ENCODE assay signal across 23 cellular contexts in the genomic region with DNA sequence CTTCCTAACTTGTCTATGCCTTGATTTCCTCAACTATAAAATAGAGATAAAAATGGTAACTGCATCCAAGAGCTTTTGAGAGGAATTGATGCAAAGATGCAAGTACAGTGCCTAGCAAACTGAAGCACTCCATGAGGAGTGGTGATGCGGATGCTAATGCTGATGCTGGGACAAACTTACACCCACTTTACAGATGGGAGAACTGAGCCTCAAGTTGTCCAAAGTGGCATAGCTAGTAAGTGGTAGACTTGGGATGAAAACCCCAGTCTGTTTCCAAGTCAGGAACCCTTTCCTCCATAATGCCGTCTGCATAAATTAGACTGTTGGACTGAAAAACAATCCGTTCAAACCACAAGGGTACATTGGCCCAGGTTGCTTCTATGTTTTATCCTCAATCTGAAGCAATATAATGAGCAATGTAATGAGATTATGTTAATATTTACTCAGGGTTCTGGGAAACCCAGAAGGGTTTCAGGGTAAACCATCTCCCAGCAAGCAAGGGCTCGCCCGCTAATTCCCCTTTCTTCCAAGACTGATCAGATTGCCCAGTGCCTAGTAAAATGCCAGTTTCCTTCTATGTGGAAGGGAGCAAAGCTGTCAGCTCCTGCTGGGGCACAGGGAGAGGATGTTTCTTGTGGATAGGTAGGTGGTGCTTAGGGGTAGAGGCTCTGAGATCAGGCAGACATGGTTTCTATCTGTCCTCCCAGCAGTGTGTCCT. TPM values are rescaled to one million over a fixed set of nuclear protein-coding genes. Genes with fewer than 3 reads are reported as not detected.
DNase-seq lines count a peak whose midpoint lies in the region; ATAC-seq, FAIRE-seq and TF ChIP-seq lines count a peak whose summit lies in the region.
"Had no signal": no experiment of that assay in that cellular context is flagged by ENCODE, and none has a peak within 500 bp of the region (broad histone marks: within the 10 kb centered on the region; RNA-seq: fewer than 3 reads in every experiment).

No MANE protein-coding gene starts in this region.

- H3K9me3 Mint-ChIP-seq in activated CD8-positive, alpha-beta T cell treated with anti-CD3 and anti-CD28 coated beads, Interleukin-2, amount 10 ng/mL, durations not matched to agents 7 days and 5 days (ENCODE audit: insufficient read depth), result no peaks in the 10 kb centered on the region
- H3K9me3 Mint-ChIP-seq: CD4-positive, alpha-beta T cell had no signal

- H3F3A ChIP-seq in smooth muscle cell (ENCODE audit: low read depth), result no peaks in the 10 kb centered on the region

- ATAC-seq in K562 (no peak), left colon (peak; percentile 55)
- ATAC-seq in activated CD8-positive, alpha-beta T cell treated with anti-CD3 and anti-CD28 coated beads, Interleukin-2, amount 10 ng/mL, durations not matched to agents 7 days and 5 days, result no peak

- no peak overlapping the region for H3K4me3 Mint-ChIP-seq in activated CD8-positive, alpha-beta T cell treated with anti-CD3 and anti-CD28 coated beads, Interleukin-2, amount 10 ng/mL, durations not matched to agents 7 days and 5 days
- H3K4me3 Mint-ChIP-seq: CD4-positive, alpha-beta T cell had no signal

- H4K20me1 ChIP-seq in K562 (replicated peaks; ENCODE audit: control insufficient read depth, insufficient read depth, low read length), result no peaks in the 10 kb centered on the region
- no peaks in the 10 kb centered on the region for H4K20me1 ChIP-seq in smooth muscle cell (ENCODE audit: low read depth)

- H3K27me3 ChIP-seq in K562 (ENCODE audit: control insufficient read depth in 2 of 2, insufficient read depth in 2 of 2, low read length in 2 of 2), result no peaks in the 10 kb centered on the region
- H3K27me3 ChIP-seq in esophagus (ENCODE audit: control insufficient read depth in 1 of 2, insufficient read depth in 2 of 2, low read length in 2 of 2), result no peaks in the 10 kb centered on the region
- H3K27me3 ChIP-seq in smooth muscle cell (ENCODE audit: low read depth), result no peaks in the 10 kb centered on the region
- H3K27me3 ChIP-seq: BE2C had no signal

- H3K9ac ChIP-seq in K562 (ENCODE audit: insufficient read depth in 1 of 2, low read depth in 2 of 2, low read length in 2 of 2) (no peak overlapping the region), smooth muscle cell (ENCODE audit: low read depth) (no peak overlapping the region)
- H3K9ac ChIP-seq: GM23248 had no signal

- no peak for DNase-seq in K562 (ENCODE audit: extremely low read depth in 1 of 4, low spot score in 3 of 4)
- no peak for DNase-seq in left colon
- DNase-seq in smooth muscle cell (lab: John Stamatoyannopoulos, UW; ENCODE audit: unreplicated experiment), result no peak
- no peak for DNase-seq in activated CD8-positive, alpha-beta T cell treated with anti-CD3 and anti-CD28 coated beads, Interleukin-2, amount 10 ng/mL, durations not matched to agents 7 days and 5 days
- DNase-seq in GM10266 (ENCODE audit: extremely low spot score), result no peak
- DNase-seq in kidney glomerular epithelial cell (lab: John Stamatoyannopoulos, UW), result no peak
- DNase-seq: ACHN; BE2C; C1 segment of cervical spinal cord; Caco-2; CD4-positive, alpha-beta T cell; GM23248; IMR-90 had no signal

- no peak overlapping the region for H3K27ac ChIP-seq in K562 (ENCODE audit: extremely low read depth, low read depth, low read length)
- H3K27ac ChIP-seq in esophagus (ENCODE audit: low read depth in 2 of 2, low read length in 1 of 2), result peak overlapping the region; percentile 70 to 88
- peak overlapping the region; percentile 93 for H3K27ac ChIP-seq in smooth muscle cell (ENCODE audit: low read depth)
- H3K27ac ChIP-seq: GM23248, HL-60 had no signal

- H3K9me3 ChIP-seq in K562 (replicated peaks; ENCODE audit: control insufficient read depth, insufficient read depth, low read depth, low read length) (no peaks in the 10 kb centered on the region), esophagus (ENCODE audit: control insufficient read depth in 2 of 2, insufficient read depth in 1 of 2, low read depth in 1 of 2, low read length in 1 of 2) (no peaks in the 10 kb centered on the region), smooth muscle cell (replicated peaks; ENCODE audit: low read depth) (no peaks in the 10 kb centered on the region)
- H3K9me3 ChIP-seq: BE2C, Caco-2, HAP-1 had no signal

- no peak overlapping the region; the same call in 1 of the 2 replicates for H2AFZ ChIP-seq in K562 (ENCODE audit: low read depth, low read length)
- H2AFZ ChIP-seq in smooth muscle cell (ENCODE audit: low read depth), result no peak overlapping the region
- H2AFZ ChIP-seq: GM23248 had no signal

- CTCF ChIA-PET in K562 (lab: Yijun Ruan, JAX; ENCODE audit: low intra/inter-chr PET ratio), result no interaction called here
- CTCF ChIA-PET in activated CD8-positive, alpha-beta T cell treated with anti-CD3 and anti-CD28 coated beads, Interleukin-2, amount 10 ng/mL, durations not matched to agents 7 days and 5 days (lab: Charles Lee), result no interaction called here

- H3K4me3 ChIP-seq in K562 (no peak overlapping the region), esophagus (ENCODE audit: low read depth in 1 of 2, low read length in 2 of 2) (no peak overlapping the region), smooth muscle cell (no peak overlapping the region)
- H3K4me3 ChIP-seq: GM23248, HAP-1 had no signal

- H3K4me2 ChIP-seq in K562 (ENCODE audit: insufficient read depth, low read length) (no peak overlapping the region), smooth muscle cell (no peak overlapping the region)

- H3K79me2 ChIP-seq in K562 (ENCODE audit: control insufficient read depth, insufficient read depth, low read length), result no peaks in the 10 kb centered on the region
- H3K79me2 ChIP-seq in smooth muscle cell (ENCODE audit: low read depth), result no peaks in the 10 kb centered on the region

- in situ Hi-C loops in K562 (cut with MboI), result loop anchor here (5.0 kb wide), 1 partner anchor 42 kb away; no protein-coding TSS in a partner anchor

- no peaks in the 10 kb centered on the region for H3K4me1 Mint-ChIP-seq in activated CD8-positive, alpha-beta T cell treated with anti-CD3 and anti-CD28 coated beads, Interleukin-2, amount 10 ng/mL, durations not matched to agents 7 days and 5 days (ENCODE audit: low read depth)

- FAIRE-seq in K562 (lab: Jason Lieb, UNC), result no peak
- FAIRE-seq: D721Med, G401.6, GM12892, GM18507 had no signal

- H3K36me3 ChIP-seq in K562 (ENCODE audit: control insufficient read depth, insufficient read depth, low read length) (no peaks in the 10 kb centered on the region), esophagus (ENCODE audit: control insufficient read depth in 2 of 2, insufficient read depth in 2 of 2, low read length in 1 of 2) (no peaks in the 10 kb centered on the region), smooth muscle cell (ENCODE audit: low read depth) (no peaks in the 10 kb centered on the region)
- H3K36me3 ChIP-seq: BE2C, HAP-1 had no signal

- H3K4me1 ChIP-seq in K562 (replicated peaks in 1 of 2; ENCODE audit: control insufficient read depth in 2 of 2, insufficient read depth in 2 of 2, low read length in 2 of 2) (peaks cover 14 to 29% of the 10 kb centered on the region in 2 experiments), esophagus (ENCODE audit: control insufficient read depth in 2 of 2, insufficient read depth in 2 of 2, low read length in 1 of 2) (no peaks in the 10 kb centered on the region), smooth muscle cell (ENCODE audit: low read depth) (no peaks in the 10 kb centered on the region)
- H3K4me1 ChIP-seq: BE2C had no signal

- BruUV-seq in K562 (replicated peaks; lab: Mats Ljungman, UMichigan), result no TSS peak

- WGBS in K562 (ENCODE audit: insufficient coverage, low coverage, missing lambda C conversion rate), result 92% methylated on average over 5 of the region's 5 CpGs
- WGBS in esophagus, 2 donors, result 66 to 76% methylated on average over 5 of the region's 5 CpGs
- 97% methylated on average over 5 of the region's 5 CpGs for WGBS in smooth muscle cell (ENCODE audit: low lambda C conversion rate)

- H3K27me3 Mint-ChIP-seq in activated CD8-positive, alpha-beta T cell treated with anti-CD3 and anti-CD28 coated beads, Interleukin-2, amount 10 ng/mL, durations not matched to agents 7 days and 5 days (ENCODE audit: low read depth), result peaks cover 23% of the 10 kb centered on the region
- H3K27me3 Mint-ChIP-seq: CD4-positive, alpha-beta T cell had no signal

- intact Hi-C loops in K562 (cut with micrococcal nuclease) (no loop called here), left colon (cut with DNase I, micrococcal nuclease) (no loop called here)

- TF ChIP-seq CTCF in K562 (IDR thresholded peaks at IDR 0.05 in 2 of 3, conservative IDR thresholded peaks at IDR 0.05 in 1 of 3; ENCODE audit: insufficient read depth in 2 of 3, low read depth in 1 of 3, low read length in 3 of 3), result no peak
- no peak for TF ChIP-seq CTCF in smooth muscle cell (IDR thresholded peaks at IDR 0.05; ENCODE audit: borderline replicate concordance, insufficient read depth, poor library complexity, severe bottlenecking)
- no peak for TF ChIP-seq CTCF in GM10266 (IDR thresholded peaks at IDR 0.05; ENCODE audit: control insufficient read depth, insufficient read depth, low read depth, missing control alignments)

- TF ChIP-seq EP300 in K562 (IDR thresholded peaks at IDR 0.05; ENCODE audit: low read length), result no peak

- POLR2A ChIA-PET in K562 (lab: Yijun Ruan, JAX), result interaction anchor here (0.7 to 1.9 kb wide), 3 partner anchors 10 to 220 kb away, joined by 3 to 7 read pairs (median 3); no protein-coding TSS in a partner anchor
- POLR2A ChIA-PET in activated CD8-positive, alpha-beta T cell treated with anti-CD3 and anti-CD28 coated beads, Interleukin-2, amount 10 ng/mL, durations not matched to agents 7 days and 5 days (lab: Charles Lee), result no interaction called here

- no peaks in the 10 kb centered on the region for H3K36me3 Mint-ChIP-seq in activated CD8-positive, alpha-beta T cell treated with anti-CD3 and anti-CD28 coated beads, Interleukin-2, amount 10 ng/mL, durations not matched to agents 7 days and 5 days (ENCODE audit: low read depth)

- no peaks in the 10 kb centered on the region for H3K9me1 ChIP-seq in K562 (ENCODE audit: control insufficient read depth, insufficient read depth, low read length)

- no peak for TF ChIP-seq POLR2A in K562 (conservative IDR thresholded peaks at IDR 0.05)

- H3K27ac Mint-ChIP-seq in activated CD8-positive, alpha-beta T cell treated with anti-CD3 and anti-CD28 coated beads, Interleukin-2, amount 10 ng/mL, durations not matched to agents 7 days and 5 days, result no peak overlapping the region
- H3K27ac Mint-ChIP-seq: CD4-positive, alpha-beta T cell had no signal

- TF ChIP-seq RAD21 in K562 (CRISPR knock-in tag; conservative IDR thresholded peaks at IDR 0.05 in 1 of 2, IDR thresholded peaks at IDR 0.05 in 1 of 2), result no peak

RNA-seq across cellular contexts. Expression of a gene that starts 10.4 kb away (rescaled TPM):
- total RNA-seq in K562 (2011; cell fraction: chromatin; rRNA removed; ENCODE audit: low replicate concordance), result not detected in 2 replicates
- total RNA-seq in K562 (2011; cell fraction: nucleolus; rRNA removed), result not detected in 2 replicates
- total RNA-seq in K562 (2011; cell fraction: nucleoplasm; rRNA removed), result not detected in 2 replicates
- total RNA-seq in K562 (2014; rRNA removed) (0.20 and 0.54 TPM in 2 replicates), K562 (2014; rRNA removed; fragmentation: Illumina TruSeq; extraction: Trizol) (0.41 and 0.47 TPM in 2 replicates), K562 (2015; rRNA removed; fragmentation: Illumina TruSeq; extraction: Trizol) (0.34 and 0.40 TPM in 2 replicates), K562 (2021) (0.38 and 0.76 TPM in 2 replicates), left colon (100 to 1,000 TPM; 226 to 394 TPM), smooth muscle cell (0.63 and 1.7 TPM in 2 replicates)
- polyA plus RNA-seq in K562 (2011; rRNA removed) (0.03 and 0.04 TPM in 2 replicates), K562 (2014; fragmentation: Illumina TruSeq; extraction: Trizol) (0.24 TPM in 1 of 2 replicates, not detected in the other), K562 (2014; fragmentation: Nextera tagmentation; extraction: Ambion mirVana) (under 1 TPM; 0.24 to 0.37 TPM), K562 (2014; rRNA removed) (0.04 TPM in 1 of 2 replicates, not detected in the other), esophagus (100 to 1,000 TPM; 115 to 121 TPM), smooth muscle cell (0.63 and 1.0 TPM in 2 replicates)
- 0.13 TPM in 1 of 2 replicates, not detected in the other for polyA plus RNA-seq in K562 (2011; cell fraction: cytosol; rRNA removed)
- not detected in 2 replicates for polyA plus RNA-seq in K562 (2011; cell fraction: nucleus; rRNA removed)
- 0.17 and 0.37 TPM in 2 replicates for polyA plus RNA-seq in K562 (2012)
- 0.11 and 0.36 TPM in 2 replicates for polyA minus RNA-seq in K562 (2011; rRNA and poly(A)+ RNA removed)
- polyA minus RNA-seq in K562 (2011; cell fraction: cytosol; rRNA and poly(A)+ RNA removed), result not detected in 2 replicates
- not detected in 2 replicates for polyA minus RNA-seq in K562 (2011; cell fraction: nucleus; rRNA and poly(A)+ RNA removed)
- total RNA-seq in activated CD8-positive, alpha-beta T cell treated with anti-CD3 and anti-CD28 coated beads, Interleukin-2, amount 10 ng/mL, durations not matched to agents 7 days and 5 days, result not detected
- total RNA-seq: A172; CD4-positive, alpha-beta T cell; GM23248; H4; HT1080 had no signal
- polyA plus RNA-seq: GM23248, IMR-90 had no signal

Comparison
In these comparisons a context has a peak if more than half of its experiments do, and no peak if none do; other contexts are left out.
1. RNA of a gene that starts 10.4 kb away (total RNA-seq): 226 to 394 TPM in left colon; 0.63 to 1.7 TPM in smooth muscle cell, 0.20 to 0.76 TPM in K562 and not detected in activated CD8-positive, alpha-beta T cell treated with anti-CD3 and anti-CD28 coated beads, Interleukin-2, amount 10 ng/mL, durations not matched to agents 7 days and 5 days; every median in the first group is over 10 times any median in the second.